Comparison of ENCODE assay signal across 27 cellular contexts in genomic region chr11:103661991-103662390, GRCh38.
"Had no signal": no experiment of that assay in that cellular context is flagged by ENCODE, and none has a peak within 500 bp of the region (broad histone marks: within the 10 kb centered on the region; RNA-seq: fewer than 3 reads in every experiment).

No MANE protein-coding gene starts in this region.

- H3K9me3 Mint-ChIP-seq: endodermal cell; natural killer cell; stimulated activated effector memory CD8-positive, alpha-beta T cell treated with anti-CD3 and anti-CD28 coated beads, Interleukin-12 subunit alpha, Interleukin-12 subunit beta, amount 100 ng/mL, for 72 hours had no signal

- H3K27me3 Mint-ChIP-seq: type B pancreatic cell had no signal

- ATAC-seq: heart right ventricle; left cardiac atrium; natural killer cell; psoas muscle; stimulated activated naive CD8-positive, alpha-beta T cell treated with anti-CD3 and anti-CD28 coated beads, Interleukin-15, Interleukin-2, amounts not matched to agents 100 U/mL and 50 U/mL, for 24 hours had no signal

- H3K9me3 ChIP-seq: esophagus squamous epithelium, heart right ventricle, left lung, ovary, psoas muscle, sigmoid colon, testis, tibial artery had no signal

- H3K4me3 ChIP-seq: esophagus squamous epithelium, heart right ventricle, left lung, ovary, psoas muscle, sigmoid colon, testis, tibial artery had no signal

- H3K4me1 ChIP-seq: esophagus squamous epithelium, heart right ventricle, left lung, psoas muscle, sigmoid colon, testis, tibial artery had no signal

- H3K4me3 Mint-ChIP-seq: endodermal cell; natural killer cell; stimulated activated effector memory CD8-positive, alpha-beta T cell treated with anti-CD3 and anti-CD28 coated beads, Interleukin-12 subunit alpha, Interleukin-12 subunit beta, amount 100 ng/mL, for 72 hours; type B pancreatic cell had no signal

- H3K27ac ChIP-seq: esophagus squamous epithelium, heart right ventricle, left lung, ovary, psoas muscle, sigmoid colon, testis, tibial artery had no signal

- H3K27me3 ChIP-seq: esophagus squamous epithelium, heart right ventricle, left lung, ovary, sigmoid colon, testis, tibial artery had no signal

- H3K27ac Mint-ChIP-seq: endodermal cell; natural killer cell; stimulated activated effector memory CD8-positive, alpha-beta T cell treated with anti-CD3 and anti-CD28 coated beads, Interleukin-12 subunit alpha, Interleukin-12 subunit beta, amount 100 ng/mL, for 72 hours; type B pancreatic cell had no signal

- DNase-seq: cortex of kidney; effector CD8-positive, alpha-beta T cell; endodermal cell; erythroblast; esophagus squamous epithelium; foreskin melanocyte; glutamatergic neuron; heart right ventricle; hippocampal formation; left cardiac atrium; left lung; mammary epithelial cell; natural killer cell; occipital lobe; ovary; posterior cingulate gyrus; psoas muscle; right cardiac atrium; sigmoid colon; stimulated activated CD4-positive, alpha-beta T cell treated with anti-CD3 and anti-CD28 coated beads, Interleukin-2, amount 100 ng/mL, for 24 hours; stimulated activated CD4-positive, alpha-beta T cell treated with anti-CD3 and anti-CD28 coated beads, Interleukin-4, amount 100 ng/mL, for 24 hours; stimulated activated naive CD8-positive, alpha-beta T cell treated with anti-CD3 and anti-CD28 coated beads, Interleukin-15, Interleukin-2, amounts not matched to agents 100 U/mL and 50 U/mL, for 24 hours; substantia nigra; testis; tibial artery had no signal

- H3K4me1 Mint-ChIP-seq: endodermal cell; stimulated activated effector memory CD8-positive, alpha-beta T cell treated with anti-CD3 and anti-CD28 coated beads, Interleukin-12 subunit alpha, Interleukin-12 subunit beta, amount 100 ng/mL, for 72 hours had no signal

- H3K36me3 ChIP-seq: esophagus squamous epithelium, heart right ventricle, left lung, ovary, sigmoid colon, tibial artery had no signal
